Comparison of ENCODE assay signal across 24 cellular contexts in genomic region chr13:66014757-66015156, GRCh38.
A peak's percentile ranks its signal among the peaks of the same experiment; 100 is the strongest.
DNase-seq lines count a peak whose midpoint lies in the region; ATAC-seq, FAIRE-seq and TF ChIP-seq lines count a peak whose summit lies in the region.
"Had no signal": no experiment of that assay in that cellular context is flagged by ENCODE, and none has a peak within 500 bp of the region (broad histone marks: within the 10 kb centered on the region; RNA-seq: fewer than 3 reads in every experiment).

No MANE protein-coding gene starts in this region.

- ATAC-seq in SK-N-SH treated with all-trans-retinoic acid at 6 μM for 48 hours, result peak; percentile 41; the same call in 2 of the 3 replicates
- no peak for ATAC-seq in sciatic nerve
- ATAC-seq in HG03025 (IDR thresholded peaks at IDR 0.05; ENCODE audit: low FRiP score, unreplicated experiment), result no peak
- ATAC-seq: GM12878 had no signal

- intact Hi-C loops in sciatic nerve (cut with DNase I), result no loop called here

- DNase-seq in A172 (ENCODE audit: low spot score), result peak; percentile 10
- peak; percentile 37 for DNase-seq in HT1080 (ENCODE audit: low read depth)
- DNase-seq in kidney glomerular epithelial cell (lab: John Stamatoyannopoulos, UW), result peak; percentile 22
- no peak for DNase-seq in GM19239 (ENCODE audit: insufficient read length, low spot score)
- DNase-seq in sciatic nerve (ENCODE audit: low spot score), result no peak
- DNase-seq in NCI-H187 (lab: John Stamatoyannopoulos, UW), result no peak
- DNase-seq: ACHN, BE2C, DMS153, GDM1, KG1, NCI-H1092, NCI-H1417 treated with DMSO at 0.1 percent for 48 hours, NCI-H187 treated with DMSO at 0.1 percent for 48 hours, NCI-H524, NCI-H748 treated with DMSO at 0.1 percent for 48 hours, PC-9, Right ventricle myocardium superior, RPMI8226, T-helper 1 cell had no signal

- no peak for FAIRE-seq in GM19239 (lab: Jason Lieb, UNC)
- FAIRE-seq: GM12878, H54 had no signal

TF ChIP-seq in SK-N-SH treated with all-trans-retinoic acid at 6 μM for 48 hours, 23 proteins besides CTCF, POLR2A, EP300 and RAD21:
- TF ChIP-seq CSRNP3 (CRISPR knock-in tag; IDR thresholded peaks at IDR 0.05) (no peak), ZNF565 (CRISPR knock-in tag; conservative IDR thresholded peaks at IDR 0.05; ENCODE audit: low read depth) (no peak)

Comparison
In these comparisons a context has a peak if more than half of its experiments do, and no peak if none do; other contexts are left out.
1. DNase-seq: peak in A172 (single experiment), HT1080 (single experiment) and kidney glomerular epithelial cell (single experiment); none in GM19239 (single experiment), sciatic nerve (single experiment) and NCI-H187 (0 of 2).